1 cellular context compared by ENCODE assay signal in the genomic region with DNA sequence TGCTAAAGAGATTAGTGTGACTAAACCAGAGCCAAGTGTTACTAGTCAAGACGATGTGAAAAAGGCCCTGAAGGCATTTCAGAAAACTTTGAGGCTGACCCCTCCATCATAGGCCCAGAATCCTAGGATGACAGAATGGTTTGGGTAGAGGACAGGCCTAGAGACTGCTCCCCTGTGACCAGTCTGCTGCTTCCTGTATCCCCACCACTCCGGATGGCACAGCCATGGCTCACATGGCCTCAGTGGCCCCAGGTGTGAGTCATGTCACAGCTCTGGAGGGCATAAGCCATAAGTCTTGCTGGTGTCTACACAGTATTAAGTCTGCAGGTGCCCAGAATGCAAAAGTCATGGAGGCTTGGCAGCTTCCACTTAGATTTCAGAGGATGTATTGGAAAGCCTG.
TF ChIP-seq lines count a peak whose summit lies in the region.

No MANE protein-coding gene starts in this region.

TF ChIP-seq in HEK293T, 16 proteins besides CTCF, POLR2A, EP300 and RAD21:
- no peak for TF ChIP-seq ZNF384 (IDR thresholded peaks at IDR 0.05)
- TF ChIP-seq FOXA1 (IDR thresholded peaks at IDR 0.05) = no peak
- TF ChIP-seq SP1 (IDR thresholded peaks at IDR 0.05) = no peak
- no peak for TF ChIP-seq HDGF (IDR thresholded peaks at IDR 0.05; ENCODE audit: borderline replicate concordance)
- TF ChIP-seq BHLHE40 (IDR thresholded peaks at IDR 0.05; ENCODE audit: borderline replicate concordance) = no peak
- TF ChIP-seq LEF1 (IDR thresholded peaks at IDR 0.05; ENCODE audit: borderline replicate concordance) = no peak
- TF ChIP-seq, protein P1, sequence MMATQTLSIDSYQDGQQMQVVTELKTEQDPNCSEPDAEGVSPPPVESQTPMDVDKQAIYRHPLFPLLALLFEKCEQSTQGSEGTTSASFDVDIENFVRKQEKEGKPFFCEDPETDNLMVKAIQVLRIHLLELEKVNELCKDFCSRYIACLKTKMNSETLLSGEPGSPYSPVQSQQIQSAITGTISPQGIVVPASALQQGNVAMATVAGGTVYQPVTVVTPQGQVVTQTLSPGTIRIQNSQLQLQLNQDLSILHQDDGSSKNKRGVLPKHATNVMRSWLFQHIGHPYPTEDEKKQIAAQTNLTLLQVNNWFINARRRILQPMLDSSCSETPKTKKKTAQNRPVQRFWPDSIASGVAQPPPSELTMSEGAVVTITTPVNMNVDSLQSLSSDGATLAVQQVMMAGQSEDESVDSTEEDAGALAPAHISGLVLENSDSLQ (IDR thresholded peaks at IDR 0.05) = no peak
- TF ChIP-seq ARNT (IDR thresholded peaks at IDR 0.05) = no peak
